15 cellular contexts compared by ENCODE assay signal in the genomic region with DNA sequence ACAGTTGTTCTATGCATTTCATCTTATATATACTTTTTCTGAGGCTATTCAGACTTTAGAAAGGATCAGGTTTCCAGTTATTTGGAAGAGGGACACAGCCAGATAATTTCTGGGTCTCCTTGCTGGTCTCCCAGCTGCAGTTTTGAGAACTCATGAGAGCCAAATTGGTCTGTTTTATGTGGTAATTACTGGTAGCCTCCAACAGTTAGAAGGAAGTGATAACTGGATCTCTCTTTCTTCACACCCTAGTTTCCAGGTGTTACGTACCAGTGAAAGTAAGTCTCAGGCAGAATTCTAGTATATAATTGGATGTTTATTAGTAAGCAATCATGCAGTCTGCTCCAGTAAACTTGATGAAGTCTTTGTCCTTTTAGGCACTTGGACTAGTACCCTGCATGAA.
"Had no signal": no experiment of that assay in that cellular context is flagged by ENCODE, and none has a peak within 500 bp of the region (broad histone marks: within the 10 kb centered on the region; RNA-seq: fewer than 3 reads in every experiment).

No MANE protein-coding gene starts in this region.

- H3K4me3 Mint-ChIP-seq: naive thymus-derived CD4-positive, alpha-beta T cell had no signal

- H3K27ac ChIP-seq: dorsolateral prefrontal cortex, right atrium auricular region, sigmoid colon had no signal

- H3K9me3 ChIP-seq: right atrium auricular region, sigmoid colon had no signal

- H3K4me3 ChIP-seq: dorsolateral prefrontal cortex, right atrium auricular region, sigmoid colon, skin epidermis had no signal

- H3K9me3 Mint-ChIP-seq: naive thymus-derived CD4-positive, alpha-beta T cell had no signal

- H3K36me3 ChIP-seq: right atrium auricular region, sigmoid colon had no signal

- H3K27me3 ChIP-seq: dorsolateral prefrontal cortex, right atrium auricular region, sigmoid colon had no signal

- DNase-seq: cortex of kidney; dorsolateral prefrontal cortex; effector CD8-positive, alpha-beta T cell; foreskin melanocyte; head of caudate nucleus; hippocampal formation; mammary epithelial cell; naive thymus-derived CD4-positive, alpha-beta T cell; posterior cingulate gyrus; sigmoid colon; stimulated activated naive CD4-positive, alpha-beta T cell treated with Interleukin-2 at 50 U/mL for 16 hours; trophoblast cell had no signal

- ATAC-seq: left lobe of liver; naive thymus-derived CD4-positive, alpha-beta T cell had no signal
